In genomic region chr3:30611613-30612421, GRCh38 we compare ENCODE assay signal across 8 cellular contexts. TPM values are rescaled to one million over a fixed set of nuclear protein-coding genes. Genes with fewer than 3 reads are reported as not detected.
DNase-seq lines count a peak whose midpoint lies in the region; ATAC-seq and TF ChIP-seq lines count a peak whose summit lies in the region.

No MANE protein-coding gene starts in this region.

- peak; percentile 79 for DNase-seq in ELR (ENCODE audit: low read depth)
- DNase-seq in RKO (ENCODE audit: low spot score), result peak; percentile 15
- peak; percentile 86 for DNase-seq in epithelial cell of esophagus (ENCODE audit: low read depth)
- DNase-seq in NOMO-1 (lab: John Stamatoyannopoulos, UW; ENCODE audit: unreplicated experiment in 2 of 2), result no peak
- DNase-seq in SIG-M5 treated with dmso at 0.1 percent for 504 hours (lab: John Stamatoyannopoulos, UW; ENCODE audit: unreplicated experiment), result no peak

- H3K4me3 ChIP-seq in epithelial cell of esophagus (ENCODE audit: low read length) (peak overlapping the region; percentile 2), skeletal muscle satellite cell (ENCODE audit: low read length) (peak overlapping the region; percentile 22)

- no peaks in the 10 kb centered on the region for H3K9me3 ChIP-seq in skeletal muscle satellite cell (replicated peaks; ENCODE audit: low read length)

- ATAC-seq in GM18498 (IDR thresholded peaks at IDR 0.05; ENCODE audit: unreplicated experiment), result no peak
- no peak for ATAC-seq in GM19351 (IDR thresholded peaks at IDR 0.05; ENCODE audit: unreplicated experiment)

- H3K27me3 ChIP-seq in skeletal muscle satellite cell (ENCODE audit: control insufficient read depth, insufficient read depth, low read length), result no peaks in the 10 kb centered on the region

- no peak for TF ChIP-seq CTCF in epithelial cell of esophagus (IDR thresholded peaks at IDR 0.05; ENCODE audit: insufficient read depth, low read depth, low read length, missing control alignments)

- H3K4me2 ChIP-seq in skeletal muscle satellite cell (ENCODE audit: low read length), result peak overlapping the region; percentile 79

- no peaks in the 10 kb centered on the region for H3K36me3 ChIP-seq in skeletal muscle satellite cell (ENCODE audit: insufficient read depth, low read length)

- H3K9ac ChIP-seq in skeletal muscle satellite cell (ENCODE audit: low read depth, low read length), result no peak overlapping the region

- peaks cover 72% of the 10 kb centered on the region for H3K4me1 ChIP-seq in skeletal muscle satellite cell (ENCODE audit: control insufficient read depth, insufficient read depth, low read length)

RNA-seq across cellular contexts. Expression of gene TGFBR2, which starts 5.4 kb away (rescaled TPM):
- total RNA-seq in skeletal muscle satellite cell (2012; rRNA removed), result 301 and 350 TPM in 2 replicates

Comparison
In these comparisons a context has a peak if more than half of its experiments do, and no peak if none do; other contexts are left out.
1. DNase-seq: peak in ELR (single experiment), RKO (single experiment) and epithelial cell of esophagus (single experiment); none in NOMO-1 (0 of 2) and SIG-M5 treated with dmso at 0.1 percent for 504 hours (single experiment).